Comparison of ENCODE assay signal across 14 cellular contexts in the genomic region with DNA sequence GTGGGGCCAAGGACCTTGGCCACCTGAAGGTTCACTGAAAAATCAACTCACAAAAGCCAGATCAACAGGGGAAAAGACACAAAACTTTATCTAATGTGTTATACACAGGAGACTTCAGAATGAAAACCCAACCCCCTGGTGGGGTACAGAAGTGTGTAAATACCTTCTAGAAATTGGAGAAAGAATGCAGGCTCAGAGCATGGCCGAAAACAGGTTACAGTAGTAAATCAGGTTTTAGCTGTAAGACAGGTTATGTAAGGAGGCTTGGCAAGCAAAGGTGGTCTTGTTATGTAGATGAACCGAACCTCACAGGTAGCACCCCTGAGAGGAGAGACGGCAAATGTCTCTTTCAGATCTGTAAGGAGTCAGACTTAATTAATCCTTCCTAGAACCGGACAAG. TPM values are rescaled to one million over a fixed set of nuclear protein-coding genes. Genes with fewer than 3 reads are reported as not detected.
A peak's percentile ranks its signal among the peaks of the same experiment; 100 is the strongest.
DNase-seq lines count a peak whose midpoint lies in the region; ATAC-seq and TF ChIP-seq lines count a peak whose summit lies in the region.
"Had no signal": no experiment of that assay in that cellular context is flagged by ENCODE, and none has a peak within 500 bp of the region (broad histone marks: within the 10 kb centered on the region; RNA-seq: fewer than 3 reads in every experiment).

No MANE protein-coding gene starts in this region.

- intact Hi-C loops in stomach (cut with DNase I; ENCODE audit: low total_unique reads) = no loop called here

- H3K27me3 Mint-ChIP-seq in activated T-helper 17 cell treated with anti-CD3 and anti-CD28 coated beads, Interleukin-2, amount 50 U/mL, for 72 hours = no peaks in the 10 kb centered on the region

- no peak for TF ChIP-seq POLR2A in stomach (IDR thresholded peaks at IDR 0.05)
- TF ChIP-seq POLR2A in Peyer's patch (IDR thresholded peaks at IDR 0.05) = no peak

- no peak for TF ChIP-seq CTCF in stomach (IDR thresholded peaks at IDR 0.05)
- no peak for TF ChIP-seq CTCF in Peyer's patch (IDR thresholded peaks at IDR 0.05)

- H3K4me3 ChIP-seq in stomach = peak overlapping the region in 1 of 4 donors; percentile 11
- H3K4me3 ChIP-seq in Peyer's patch = peak overlapping the region in 2 of 4 donors; percentile 1 to 18
- H3K4me3 ChIP-seq: dorsolateral prefrontal cortex had no signal

- H3K36me3 Mint-ChIP-seq in activated T-helper 17 cell treated with anti-CD3 and anti-CD28 coated beads, Interleukin-2, amount 50 U/mL, for 72 hours (ENCODE audit: low read depth) = peaks cover 47% of the 10 kb centered on the region

- H3K27me3 ChIP-seq in stomach (no peaks in the 10 kb centered on the region), Peyer's patch (no peaks in the 10 kb centered on the region)
- H3K27me3 ChIP-seq: dorsolateral prefrontal cortex had no signal

- no peaks in the 10 kb centered on the region for H3K9me3 Mint-ChIP-seq in activated T-helper 17 cell treated with anti-CD3 and anti-CD28 coated beads, Interleukin-2, amount 50 U/mL, for 72 hours

- DNase-seq in NCI-H510A treated with DMSO at 0.1 percent for 48 hours (lab: John Stamatoyannopoulos, UW) (peak; percentile 32), NCI-H510A (lab: John Stamatoyannopoulos, UW) (no peak), left kidney (ENCODE audit: low read depth, low spot score) (peak; percentile 52), stomach (no peak), Peyer's patch (no peak)
- DNase-seq in effector CD8-positive, alpha-beta T cell (lab: John Stamatoyannopoulos, UW) = no peak
- DNase-seq: amygdala, DND-41, dorsolateral prefrontal cortex, GOT3, left colon had no signal

- H3K36me3 ChIP-seq in stomach = no peaks in the 10 kb centered on the region
- H3K36me3 ChIP-seq in Peyer's patch = no peaks in the 10 kb centered on the region

- H3K9me3 ChIP-seq in stomach (no peaks in the 10 kb centered on the region), Peyer's patch (peaks cover 0 to 2% (median 0%) of the 10 kb centered on the region in 4 donors)

- TF ChIP-seq EP300 in stomach (IDR thresholded peaks at IDR 0.05) = no peak

- peak overlapping the region; percentile 27 for H3K4me3 Mint-ChIP-seq in activated T-helper 17 cell treated with anti-CD3 and anti-CD28 coated beads, Interleukin-2, amount 50 U/mL, for 72 hours

- H3K27ac ChIP-seq in stomach (peak overlapping the region; percentile 62 to 99 (median 72)), Peyer's patch (peak overlapping the region in 2 of 4 donors; percentile 28 to 38)

- H3K4me1 Mint-ChIP-seq in activated T-helper 17 cell treated with anti-CD3 and anti-CD28 coated beads, Interleukin-2, amount 50 U/mL, for 72 hours = peaks cover 32% of the 10 kb centered on the region

- ATAC-seq in activated T-helper 17 cell treated with anti-CD3 and anti-CD28 coated beads, Interleukin-2, amount 50 U/mL, for 72 hours (replicated peaks) = no peak
- ATAC-seq in GM18907 (IDR thresholded peaks at IDR 0.05; ENCODE audit: unreplicated experiment) = no peak
- ATAC-seq: SK-N-SH treated with all-trans-retinoic acid at 6 μM for 48 hours had no signal

- H3K27ac Mint-ChIP-seq in activated T-helper 17 cell treated with anti-CD3 and anti-CD28 coated beads, Interleukin-2, amount 50 U/mL, for 72 hours = peak overlapping the region; percentile 68

- peaks cover 39 to 86% (median 56%) of the 10 kb centered on the region in 4 donors for H3K4me1 ChIP-seq in stomach
- peaks cover 0 to 39% (median 5%) of the 10 kb centered on the region in 4 donors for H3K4me1 ChIP-seq in Peyer's patch

- WGBS in stomach, 5 donors = 27 to 63% (median 40%) methylated on average over 4 of the region's 4 CpGs

RNA-seq across cellular contexts. Expression of gene CEMIP2, which starts 10.0 kb away (rescaled TPM):
- total RNA-seq in activated T-helper 17 cell treated with anti-CD3 and anti-CD28 coated beads, Interleukin-2, amount 50 U/mL, for 72 hours = 10 to 100 TPM; 75.3 to 89.1 TPM
- total RNA-seq in stomach (100 to 1,000 TPM in 3 of 5 donors, 10 to 100 TPM in 2; 40.3 to 218 (median 187) TPM), Peyer's patch (100 to 1,000 TPM in 3 of 4 donors, 10 to 100 TPM in 1; 79.2 to 243 (median 215) TPM)
- polyA plus RNA-seq in stomach = 10 to 100 TPM; 12.4 to 28.8 (median 13.6) TPM

Comparison
In these comparisons a context has a peak if more than half of its experiments do, and no peak if none do; other contexts are left out.
1. DNase-seq: peak in NCI-H510A treated with DMSO at 0.1 percent for 48 hours (single experiment) and left kidney (single experiment); none in NCI-H510A (single experiment), stomach (single experiment), Peyer's patch (0 of 3) and effector CD8-positive, alpha-beta T cell (single experiment).